16 cellular contexts compared by ENCODE assay signal in genomic region chr6:150322452-150322851, GRCh38. TPM values are rescaled to one million over a fixed set of nuclear protein-coding genes. Genes with fewer than 3 reads are reported as not detected.
"Had no signal": no experiment of that assay in that cellular context is flagged by ENCODE, and none has a peak within 500 bp of the region (broad histone marks: within the 10 kb centered on the region; RNA-seq: fewer than 3 reads in every experiment).

No MANE protein-coding gene starts in this region.

- H3K27me3 ChIP-seq: esophagus muscularis mucosa, neutrophil, testis had no signal

- ATAC-seq: activated T-cell treated with anti-CD3 and anti-CD28 coated beads, Interleukin-2, amount 50 U/mL, for 72 hours; naive thymus-derived CD4-positive, alpha-beta T cell had no signal

- H3K36me3 ChIP-seq: esophagus muscularis mucosa, neutrophil, prostate gland had no signal

- H3K9me3 ChIP-seq: esophagus muscularis mucosa, neutrophil, prostate gland, testis had no signal

- DNase-seq: activated CD4-positive, alpha-beta T cell treated with anti-CD3 and anti-CD28 coated beads, Interleukin-2, amount 50 U/mL, for 48 hours; activated CD4-positive, CD25-positive, alpha-beta regulatory T cell treated with anti-CD3 and anti-CD28 coated beads, Interleukin-2, amount 50 U/mL, for 72 hours; activated naive CD8-positive, alpha-beta T cell treated with anti-CD3 and anti-CD28 coated beads, Interleukin-2, amount 10 ng/mL, durations not matched to agents 7 days and 5 days; activated T-cell treated with anti-CD3 and anti-CD28 coated beads, Interleukin-2, amount 50 U/mL, for 72 hours; anterior cingulate cortex; foreskin fibroblast; kidney; naive thymus-derived CD4-positive, alpha-beta T cell; stimulated activated CD4-positive, alpha-beta T cell treated with anti-CD3 and anti-CD28 coated beads, Interleukin-4, amount 100 ng/mL, for 24 hours; testis had no signal

- H3K27ac ChIP-seq: esophagus muscularis mucosa, neutrophil, prostate gland, testis had no signal

- H3K4me3 ChIP-seq: esophagus muscularis mucosa, prostate gland, testis had no signal

RNA-seq across cellular contexts. Expression of gene IYD, which starts 46.4 kb away (rescaled TPM):
- total RNA-seq: activated naive CD8-positive, alpha-beta T cell treated with anti-CD3 and anti-CD28 coated beads, Interleukin-2, amount 10 ng/mL, durations not matched to agents 7 days and 5 days; activated T-cell treated with anti-CD3 and anti-CD28 coated beads, Interleukin-2, amount 50 U/mL, for 72 hours; cerebellum; dermis microvascular lymphatic vessel endothelial cell; esophagus muscularis mucosa; mononuclear cell; naive thymus-derived CD4-positive, alpha-beta T cell had no signal
- polyA plus RNA-seq: naive thymus-derived CD4-positive, alpha-beta T cell had no signal
